12 cellular contexts compared by ENCODE assay signal in genomic region chr5:156879665-156880285, GRCh38. TPM values are rescaled to one million over a fixed set of nuclear protein-coding genes. Genes with fewer than 3 reads are reported as not detected.
A peak's percentile ranks its signal among the peaks of the same experiment; 100 is the strongest.
DNase-seq lines count a peak whose midpoint lies in the region; ATAC-seq and TF ChIP-seq lines count a peak whose summit lies in the region.
"Had no signal": no experiment of that assay in that cellular context is flagged by ENCODE, and none has a peak within 500 bp of the region (broad histone marks: within the 10 kb centered on the region; RNA-seq: fewer than 3 reads in every experiment).

No MANE protein-coding gene starts in this region.

- no peak overlapping the region for H2AFZ ChIP-seq in PC-3 (ENCODE audit: low read length)

- no peak overlapping the region for H3K4me3 Mint-ChIP-seq in CD8-positive, alpha-beta T cell
- H3K4me3 Mint-ChIP-seq: T-helper 17 cell had no signal

- H3K4me3 ChIP-seq in PC-3 (ENCODE audit: low read length), result no peak overlapping the region
- H3K4me3 ChIP-seq in CD8-positive, alpha-beta T cell (ENCODE audit: low read depth, low read length), result no peak overlapping the region

- H4K20me1 ChIP-seq in PC-3 (ENCODE audit: low read length), result no peaks in the 10 kb centered on the region

- H3K9me3 ChIP-seq in PC-3 (ENCODE audit: low read length), result no peaks in the 10 kb centered on the region
- no peaks in the 10 kb centered on the region for H3K9me3 ChIP-seq in CD8-positive, alpha-beta T cell (ENCODE audit: low read length)

- TF ChIP-seq CTCF in PC-3 (conservative IDR thresholded peaks at IDR 0.05; ENCODE audit: low read depth, low read length), result no peak
- TF ChIP-seq CTCF in CD8-positive, alpha-beta T cell (IDR thresholded peaks at IDR 0.05), result no peak

- no peak overlapping the region for H3K4me2 ChIP-seq in PC-3 (ENCODE audit: low read length)

- no peaks in the 10 kb centered on the region for H3F3A ChIP-seq in PC-3 (ENCODE audit: low read length, unreplicated experiment)

- H3K27ac Mint-ChIP-seq in CD8-positive, alpha-beta T cell, result no peak overlapping the region
- H3K27ac Mint-ChIP-seq: T-helper 17 cell had no signal

- ATAC-seq in GM18858 (IDR thresholded peaks at IDR 0.05; ENCODE audit: unreplicated experiment), result peak; percentile 92
- peak; percentile 90 for ATAC-seq in HG02623 (IDR thresholded peaks at IDR 0.05; ENCODE audit: unreplicated experiment)
- ATAC-seq in HG03575 (IDR thresholded peaks at IDR 0.05; ENCODE audit: extremely low read depth, insufficient number of reproducible peaks, low FRiP score, unreplicated experiment), result peak; percentile 81
- no peak for ATAC-seq in PC-3
- ATAC-seq in CD8-positive, alpha-beta T cell, result no peak
- ATAC-seq: T-helper 17 cell had no signal

- H3K27ac ChIP-seq in PC-3 (ENCODE audit: low read length), result no peak overlapping the region
- no peak overlapping the region for H3K27ac ChIP-seq in CD8-positive, alpha-beta T cell (ENCODE audit: low read depth, low read length)

- no peaks in the 10 kb centered on the region for H3K36me3 Mint-ChIP-seq in CD8-positive, alpha-beta T cell

- intact Hi-C loops in PC-3 (cut with micrococcal nuclease), result no loop called here
- intact Hi-C loops in CD8-positive, alpha-beta T cell (cut with DNase I, micrococcal nuclease), result no loop called here

- H3K9me3 Mint-ChIP-seq in CD8-positive, alpha-beta T cell, result no peaks in the 10 kb centered on the region

- H3K9ac ChIP-seq in PC-3 (ENCODE audit: low read length), result no peak overlapping the region

- peaks cover 4% of the 10 kb centered on the region for H3K4me1 Mint-ChIP-seq in CD8-positive, alpha-beta T cell (ENCODE audit: low read depth)
- H3K4me1 Mint-ChIP-seq: T-helper 17 cell had no signal

- no peaks in the 10 kb centered on the region for H3K9me2 ChIP-seq in PC-3 (replicated peaks; ENCODE audit: low read length)

- BruUV-seq in PC-3 (replicated peaks; lab: Mats Ljungman, UMichigan), result no TSS peak

- peaks cover 28% of the 10 kb centered on the region for H3K27me3 ChIP-seq in PC-3 (ENCODE audit: low read length)
- no peaks in the 10 kb centered on the region for H3K27me3 ChIP-seq in CD8-positive, alpha-beta T cell (ENCODE audit: insufficient read depth, low read length)

- no peaks in the 10 kb centered on the region for H3K27me3 Mint-ChIP-seq in CD8-positive, alpha-beta T cell (ENCODE audit: low read depth)

- CTCF ChIA-PET in PC-3 (lab: Charles Lee), result no interaction called here
- CTCF ChIA-PET in CD8-positive, alpha-beta T cell (lab: Charles Lee), result interaction anchor here (0.6 to 1.7 kb wide), 2 partner anchors 55 to 145 kb away, joined by 3 to 4 read pairs; no protein-coding TSS in a partner anchor

- POLR2A ChIA-PET in PC-3 (lab: Charles Lee; ENCODE audit: unreplicated experiment), result interaction anchor here (0.5 kb wide), 1 partner anchor 14 kb away, joined by 12 read pairs; no protein-coding TSS in a partner anchor
- POLR2A ChIA-PET in CD8-positive, alpha-beta T cell (lab: Charles Lee), result no interaction called here

- DNase-seq in PC-3, result peak; percentile 13
- DNase-seq in cerebellum (ENCODE audit: low spot score), result no peak
- DNase-seq in CD8-positive, alpha-beta T cell, result no peak
- DNase-seq in SKM-1 treated with dmso at 0.1 percent for 144 hours (lab: John Stamatoyannopoulos, UW; ENCODE audit: unreplicated experiment), result no peak
- DNase-seq in stimulated activated CD4-positive, alpha-beta T cell treated with anti-CD3 and anti-CD28 coated beads, Interleukin-15, amount 100 ng/mL, for 24 hours, result no peak
- DNase-seq: amniotic stem cell, T-helper 17 cell had no signal

- H3K36me3 ChIP-seq in PC-3 (ENCODE audit: low read depth, low read length), result no peaks in the 10 kb centered on the region
- H3K36me3 ChIP-seq in CD8-positive, alpha-beta T cell (ENCODE audit: insufficient read depth, low read length), result no peaks in the 10 kb centered on the region

- no peaks in the 10 kb centered on the region for H3K79me2 ChIP-seq in PC-3 (ENCODE audit: low read length)

- no peaks in the 10 kb centered on the region for H3K4me1 ChIP-seq in PC-3 (ENCODE audit: insufficient read depth, low read length)
- H3K4me1 ChIP-seq in CD8-positive, alpha-beta T cell (ENCODE audit: insufficient read depth, low read length), result no peaks in the 10 kb centered on the region

RNA-seq across cellular contexts. Expression of gene PPP1R2B, which starts 29.7 kb away (rescaled TPM):
- total RNA-seq in PC-3 (2014; rRNA removed) (0.07 TPM in 1 of 2 replicates, not detected in the other), cerebellum (not detected)
- total RNA-seq in CD8-positive, alpha-beta T cell, result under 1 TPM; 0.31 to 0.33 TPM
- total RNA-seq: frontal cortex, LHCN-M2 had no signal

Comparison
In these comparisons a context has a peak if more than half of its experiments do, and no peak if none do; other contexts are left out.
1. ATAC-seq: peak in GM18858 (single experiment), HG02623 (single experiment) and HG03575 (single experiment); none in PC-3 (single experiment) and CD8-positive, alpha-beta T cell (single experiment).